ENCODE assay signal across 21 cellular contexts in genomic region chr5:40074801-40075200, GRCh38.
"Had no signal": no experiment of that assay in that cellular context is flagged by ENCODE, and none has a peak within 500 bp of the region (broad histone marks: within the 10 kb centered on the region; RNA-seq: fewer than 3 reads in every experiment).

No MANE protein-coding gene starts in this region.

- H3K27ac ChIP-seq: left ventricle myocardium inferior, ovary, right lobe of liver, testis, transverse colon, vagina, VCaP had no signal

- ATAC-seq: naive thymus-derived CD4-positive, alpha-beta T cell; right lobe of liver; stimulated activated naive CD8-positive, alpha-beta T cell treated with anti-CD3 and anti-CD28 coated beads, Interleukin-15, Interleukin-2, amounts not matched to agents 100 U/mL and 50 U/mL, for 24 hours had no signal

- H3K4me3 Mint-ChIP-seq: activated naive CD4-positive, alpha-beta T cell treated with anti-CD3 and anti-CD28 coated beads for 36 hours; naive thymus-derived CD4-positive, alpha-beta T cell; T-helper 1 cell treated with Interleukin-12 subunit alpha and Interleukin-12 subunit beta and Interleukin-4 antibody, amounts not matched to agents 30 μg/mL and 1 μg/mL, for 36 hours had no signal

- H3K36me3 ChIP-seq: left ventricle myocardium inferior, ovary, right lobe of liver, transverse colon, vagina had no signal

- H3K4me1 ChIP-seq: left ventricle myocardium inferior, right lobe of liver, testis, vagina had no signal

- H3K9me3 Mint-ChIP-seq: activated naive CD4-positive, alpha-beta T cell treated with anti-CD3 and anti-CD28 coated beads for 36 hours; naive thymus-derived CD4-positive, alpha-beta T cell had no signal

- DNase-seq: activated CD4-positive, alpha-beta T cell treated with anti-CD3 and anti-CD28 coated beads for 4 hours; activated CD4-positive, alpha-beta T cell treated with anti-CD3 and anti-CD28 coated beads, Interleukin-2, amount 50 U/mL, for 4 hours; activated CD8-positive, alpha-beta memory T cell treated with anti-CD3 and anti-CD28 coated beads for 24 hours; activated effector memory CD4-positive, alpha-beta T cell treated with Interleukin-2 at 50 U/mL for 16 hours; activated naive CD4-positive, alpha-beta T cell treated with anti-CD3 and anti-CD28 coated beads for 36 hours; amygdala; caudate nucleus; left ventricle myocardium inferior; midbrain; naive thymus-derived CD4-positive, alpha-beta T cell; ovary; right lobe of liver; stimulated activated CD4-positive, alpha-beta T cell treated with anti-CD3 and anti-CD28 coated beads, Interleukin-2, amount 100 ng/mL, for 48 hours; stimulated activated naive CD8-positive, alpha-beta T cell treated with anti-CD3 and anti-CD28 coated beads, Interleukin-15, Interleukin-2, amounts not matched to agents 100 U/mL and 50 U/mL, for 24 hours; T-helper 9 cell; testis; transverse colon had no signal

- H3K4me3 ChIP-seq: left ventricle myocardium inferior, ovary, right lobe of liver, testis, transverse colon, vagina had no signal

- H3K36me3 Mint-ChIP-seq: naive thymus-derived CD4-positive, alpha-beta T cell had no signal

- H3K4me1 Mint-ChIP-seq: naive thymus-derived CD4-positive, alpha-beta T cell had no signal

- H3K27ac Mint-ChIP-seq: activated naive CD4-positive, alpha-beta T cell treated with anti-CD3 and anti-CD28 coated beads for 36 hours; naive thymus-derived CD4-positive, alpha-beta T cell; progenitor cell of endocrine pancreas; T-helper 1 cell treated with Interleukin-12 subunit alpha and Interleukin-12 subunit beta and Interleukin-4 antibody, amounts not matched to agents 30 μg/mL and 1 μg/mL, for 36 hours had no signal

- H3K27me3 ChIP-seq: ovary, right lobe of liver, testis, transverse colon, vagina had no signal

- H3K27me3 Mint-ChIP-seq: progenitor cell of endocrine pancreas had no signal

- H3K9me3 ChIP-seq: ovary, right lobe of liver, testis, transverse colon, vagina had no signal
